In genomic region chr12:54988402-54989054, GRCh38 we compare ENCODE assay signal across 10 cellular contexts. TPM values are rescaled to one million over a fixed set of nuclear protein-coding genes. Genes with fewer than 3 reads are reported as not detected.
A peak's percentile ranks its signal among the peaks of the same experiment; 100 is the strongest.
DNase-seq lines count a peak whose midpoint lies in the region; ATAC-seq and TF ChIP-seq lines count a peak whose summit lies in the region.
"Had no signal": no experiment of that assay in that cellular context is flagged by ENCODE, and none has a peak within 500 bp of the region (broad histone marks: within the 10 kb centered on the region; RNA-seq: fewer than 3 reads in every experiment).

No MANE protein-coding gene starts in this region.

- no peaks in the 10 kb centered on the region for H3K36me3 ChIP-seq in OCI-LY3 (replicated peaks; ENCODE audit: low read depth, low read length)

- H3K4me3 Mint-ChIP-seq in activated T-cell treated with anti-CD3 and anti-CD28 coated beads, Interleukin-2, amount 50 U/mL, for 72 hours: peak overlapping the region in 1 of 2 donors; percentile 3

- no peak overlapping the region for H3K27ac ChIP-seq in OCI-LY3 (ENCODE audit: low read length)
- H3K27ac ChIP-seq: C4-2B had no signal

- no peaks in the 10 kb centered on the region for H3K9me3 ChIP-seq in OCI-LY3 (ENCODE audit: insufficient read depth, low read length)

- H4K20me1 ChIP-seq in OCI-LY3 (ENCODE audit: insufficient read depth, low read length): no peaks in the 10 kb centered on the region

- H3K79me2 ChIP-seq in OCI-LY3 (ENCODE audit: low read length): peaks cover 9% of the 10 kb centered on the region

- H3K27ac Mint-ChIP-seq in activated T-cell treated with anti-CD3 and anti-CD28 coated beads, Interleukin-2, amount 50 U/mL, for 72 hours: peak overlapping the region; percentile 42

- TF ChIP-seq CTCF in OCI-LY3 (IDR thresholded peaks at IDR 0.05; ENCODE audit: low read depth, low read length) (no peak), fibroblast of the aortic adventitia (IDR thresholded peaks at IDR 0.05; ENCODE audit: insufficient read depth, low read length) (no peak)

- H3K9ac ChIP-seq in OCI-LY3 (ENCODE audit: low read length): no peak overlapping the region

- DNase-seq in activated T-cell treated with anti-CD3 and anti-CD28 coated beads, Interleukin-2, amount 50 U/mL, for 72 hours: no peak
- DNase-seq in activated T-cell treated with anti-CD3 and anti-CD28 coated beads, Interleukin-2, amount 50 U/mL, for 1 hour: no peak
- DNase-seq in fibroblast of the aortic adventitia (ENCODE audit: low read depth) (peak; percentile 16), renal cortical epithelial cell (ENCODE audit: low read depth) (peak; percentile 15), HuH-7 (ENCODE audit: low spot score) (no peak), OCI-M2 (lab: John Stamatoyannopoulos, UW; ENCODE audit: unreplicated experiment) (no peak)

- peak overlapping the region; percentile 31; the same call in 1 of the 2 replicates for H2AFZ ChIP-seq in OCI-LY3 (ENCODE audit: low read depth, low read length)

- peaks cover 4 to 5% of the 10 kb centered on the region in 2 donors for H3K36me3 Mint-ChIP-seq in activated T-cell treated with anti-CD3 and anti-CD28 coated beads, Interleukin-2, amount 50 U/mL, for 72 hours (ENCODE audit: insufficient read depth in 2 of 2)

- no peak for ATAC-seq in activated T-cell treated with anti-CD3 and anti-CD28 coated beads, Interleukin-2, amount 50 U/mL, for 72 hours (replicated peaks in 1 of 2)
- ATAC-seq in HG03280 (IDR thresholded peaks at IDR 0.05; ENCODE audit: unreplicated experiment): no peak
- ATAC-seq: Panc1 had no signal

- H3K9me3 Mint-ChIP-seq in activated T-cell treated with anti-CD3 and anti-CD28 coated beads, Interleukin-2, amount 50 U/mL, for 72 hours: no peaks in the 10 kb centered on the region

- no peak overlapping the region for H3K4me3 ChIP-seq in OCI-LY3 (ENCODE audit: low read length)
- no peak overlapping the region for H3K4me3 ChIP-seq in fibroblast of the aortic adventitia (ENCODE audit: low read depth, low read length)

- H3K4me1 ChIP-seq in OCI-LY3 (ENCODE audit: low read length): peaks cover 66% of the 10 kb centered on the region

- peaks cover 75% of the 10 kb centered on the region for H3K4me1 Mint-ChIP-seq in activated T-cell treated with anti-CD3 and anti-CD28 coated beads, Interleukin-2, amount 50 U/mL, for 72 hours (ENCODE audit: low read depth)

- no peaks in the 10 kb centered on the region for H3K27me3 ChIP-seq in OCI-LY3 (ENCODE audit: low read depth, low read length)

- H3K4me2 ChIP-seq in OCI-LY3 (ENCODE audit: low read length): peak overlapping the region; percentile 38

- H3K27me3 Mint-ChIP-seq in activated T-cell treated with anti-CD3 and anti-CD28 coated beads, Interleukin-2, amount 50 U/mL, for 72 hours (ENCODE audit: low read depth): no peaks in the 10 kb centered on the region

RNA-seq across cellular contexts. Expression of gene TESPA1, which starts 4.0 kb away (rescaled TPM):
- total RNA-seq in activated T-cell treated with anti-CD3 and anti-CD28 coated beads, Interleukin-2, amount 50 U/mL, for 72 hours: 10 to 100 TPM; 86.5 to 95.5 TPM
- total RNA-seq in fibroblast of the aortic adventitia (ENCODE audit: low replicate concordance) (not detected in 2 replicates), renal cortical epithelial cell (not detected in 2 replicates)

RNA-seq across cellular contexts. Expression of gene NEUROD4, which starts 31.2 kb away (rescaled TPM):
- total RNA-seq in activated T-cell treated with anti-CD3 and anti-CD28 coated beads, Interleukin-2, amount 50 U/mL, for 72 hours: not detected
- total RNA-seq in fibroblast of the aortic adventitia (ENCODE audit: low replicate concordance): not detected in 2 replicates
- not detected in 2 replicates for total RNA-seq in renal cortical epithelial cell

Comparison
In these comparisons a context has a peak if more than half of its experiments do, and no peak if none do; other contexts are left out.
1. DNase-seq: peak in fibroblast of the aortic adventitia (single experiment) and renal cortical epithelial cell (single experiment); none in activated T-cell treated with anti-CD3 and anti-CD28 coated beads, Interleukin-2, amount 50 U/mL, for 72 hours (0 of 2), activated T-cell treated with anti-CD3 and anti-CD28 coated beads, Interleukin-2, amount 50 U/mL, for 1 hour (single experiment), HuH-7 (single experiment) and OCI-M2 (single experiment).
2. RNA of gene TESPA1, which starts 4.0 kb away (total RNA-seq): 86.5 to 95.5 TPM in activated T-cell treated with anti-CD3 and anti-CD28 coated beads, Interleukin-2, amount 50 U/mL, for 72 hours; not detected in fibroblast of the aortic adventitia and not detected in renal cortical epithelial cell; every median in the first group is over 10 times any median in the second.